In the genomic region with DNA sequence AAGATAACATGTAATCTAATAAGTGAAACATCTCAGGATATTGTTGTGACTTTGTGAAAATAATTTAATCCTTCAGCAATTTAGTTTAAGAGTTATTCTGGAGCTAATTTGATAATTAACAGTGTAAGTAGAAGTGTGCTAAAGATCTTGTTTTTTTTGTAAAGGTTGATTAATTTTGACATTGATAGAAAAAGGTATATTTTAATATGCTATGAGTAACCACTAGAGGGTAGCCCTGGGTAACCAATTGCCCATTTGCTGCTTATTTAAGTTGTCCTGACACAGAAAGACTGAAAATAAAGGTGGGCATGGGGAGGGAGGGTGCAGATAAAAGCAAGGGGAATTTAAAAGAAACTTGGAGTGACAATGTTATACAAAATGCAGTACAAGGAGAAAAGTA, we compare ENCODE assay signal across 7 cellular contexts.
DNase-seq lines count a peak whose midpoint lies in the region; FAIRE-seq and TF ChIP-seq lines count a peak whose summit lies in the region.
"Not testable (repeated sequence)": the region's sequence is repeated elsewhere in the genome, so short reads cannot be mapped to it uniquely, and the experiment has no call there.

No MANE protein-coding gene starts in this region.

- H3K4me3 ChIP-seq in Karpas-422 (ENCODE audit: low read length); fibroblast of pulmonary artery (replicated peaks; ENCODE audit: low read depth, low read length); mesendoderm (ENCODE audit: low read length): not testable (repeated sequence)

- H3K27me3 Mint-ChIP-seq in MCF 10A (ENCODE audit: insufficient read depth, unreplicated experiment): not testable (repeated sequence)

- not testable (repeated sequence) for H4K8ac ChIP-seq in mesendoderm (ENCODE audit: low read depth, low read length)

- not testable (repeated sequence) for TF ChIP-seq POLR2A in H54 (IDR thresholded peaks at IDR 0.05; ENCODE audit: low read depth, low read length)

- H3K27ac ChIP-seq in Karpas-422 (ENCODE audit: low read length); mesendoderm (ENCODE audit: low read depth, low read length): not testable (repeated sequence)

- H2AK5ac ChIP-seq in mesendoderm (ENCODE audit: low read length): not testable (repeated sequence)

- not testable (repeated sequence) for H3K4ac ChIP-seq in mesendoderm (ENCODE audit: low read depth, low read length)

- not testable (repeated sequence) for H3K9ac ChIP-seq in Karpas-422 (ENCODE audit: low read length); mesendoderm (ENCODE audit: low read length)

- not testable (repeated sequence) for H4K5ac ChIP-seq in mesendoderm (ENCODE audit: low read length)

- not testable (repeated sequence) for H3K9me3 ChIP-seq in Karpas-422 (ENCODE audit: low read length)

- not testable (repeated sequence) for H3K79me1 ChIP-seq in mesendoderm (ENCODE audit: low read length)

- not testable (repeated sequence) for H2BK15ac ChIP-seq in mesendoderm (replicated peaks; ENCODE audit: low read depth)

- H3K36me3 Mint-ChIP-seq in MCF 10A (ENCODE audit: insufficient read depth, unreplicated experiment): not testable (repeated sequence)

- H2BK5ac ChIP-seq in mesendoderm (ENCODE audit: low read length): not testable (repeated sequence)

- H3K9me2 ChIP-seq in Karpas-422 (replicated peaks; ENCODE audit: insufficient read depth, low read length): not testable (repeated sequence)

- not testable (repeated sequence) for H3K4me1 Mint-ChIP-seq in MCF 10A (ENCODE audit: insufficient read depth, unreplicated experiment)

- not testable (repeated sequence) for H3K4me2 ChIP-seq in Karpas-422 (ENCODE audit: low read depth, low read length, poor library complexity, severe bottlenecking); mesendoderm (ENCODE audit: low read length)

- not testable (repeated sequence) for BruUV-seq in MCF 10A (replicated peaks; lab: Mats Ljungman, UMichigan)

- H3K79me2 ChIP-seq in Karpas-422 (ENCODE audit: low read length); mesendoderm (ENCODE audit: control insufficient read depth, insufficient read depth, low read length): not testable (repeated sequence)

- H2BK120ac ChIP-seq in mesendoderm (ENCODE audit: low read depth, low read length): not testable (repeated sequence)

- CTCF ChIA-PET in MCF 10A (lab: Yijun Ruan, JAX): not testable (repeated sequence)

- TF ChIP-seq CTCF in MCF 10A (IDR thresholded peaks at IDR 0.05; ENCODE audit: unreplicated experiment): peak; percentile 19
- peak; percentile 26 for TF ChIP-seq CTCF in fibroblast of pulmonary artery (IDR thresholded peaks at IDR 0.05; ENCODE audit: low read length, missing control alignments)

- H3K27ac Mint-ChIP-seq in MCF 10A (ENCODE audit: low read depth, unreplicated experiment): not testable (repeated sequence)

- POLR2A ChIA-PET in MCF 10A (lab: Yijun Ruan, JAX): not testable (repeated sequence)

- H3K36me3 ChIP-seq in Karpas-422 (ENCODE audit: insufficient read depth, low read length); mesendoderm (ENCODE audit: control insufficient read depth, insufficient read depth, low read length): not testable (repeated sequence)

- intact Hi-C loops in MCF 10A (cut with micrococcal nuclease): not testable (repeated sequence)

- H3K56ac ChIP-seq in mesendoderm (ENCODE audit: low read length): not testable (repeated sequence)

- not testable (repeated sequence) for H2AFZ ChIP-seq in Karpas-422 (ENCODE audit: low read length)

- H3K9me3 Mint-ChIP-seq in MCF 10A (ENCODE audit: unreplicated experiment): not testable (repeated sequence)

- FAIRE-seq in H54 (lab: Jason Lieb, UNC) (peak; percentile 75), RCC 7860 (lab: Jason Lieb, UNC) (peak; percentile 65)

- not testable (repeated sequence) for H3K27me3 ChIP-seq in Karpas-422 (ENCODE audit: low read length); mesendoderm (ENCODE audit: insufficient read depth, low read length, poor library complexity)

- H3K23ac ChIP-seq in mesendoderm (ENCODE audit: low read length): not testable (repeated sequence)

- not testable (repeated sequence) for H3K4me1 ChIP-seq in Karpas-422 (ENCODE audit: low read length); mesendoderm (ENCODE audit: control insufficient read depth, low read depth, low read length)

- DNase-seq in DMS53 treated with DMSO at 0.1 percent for 48 hours (lab: John Stamatoyannopoulos, UW; ENCODE audit: unreplicated experiment) (peak; percentile 1), Karpas-422 (peak; percentile 40), fibroblast of pulmonary artery (ENCODE audit: low read depth) (peak; percentile 14), mesendoderm (peak; percentile 3)
- not testable (repeated sequence) for DNase-seq in H54 (ENCODE audit: insufficient read length, low spot score); RCC 7860 (ENCODE audit: low spot score); MCF 10A (ENCODE audit: unreplicated experiment)

- not testable (repeated sequence) for H3K18ac ChIP-seq in mesendoderm (ENCODE audit: low read length)

- not testable (repeated sequence) for H3K4me3 Mint-ChIP-seq in MCF 10A (ENCODE audit: unreplicated experiment)

- H4K20me1 ChIP-seq in Karpas-422 (ENCODE audit: insufficient read depth, low read depth, low read length): not testable (repeated sequence)
